ENCODE assay signal across 23 cellular contexts in the genomic region with DNA sequence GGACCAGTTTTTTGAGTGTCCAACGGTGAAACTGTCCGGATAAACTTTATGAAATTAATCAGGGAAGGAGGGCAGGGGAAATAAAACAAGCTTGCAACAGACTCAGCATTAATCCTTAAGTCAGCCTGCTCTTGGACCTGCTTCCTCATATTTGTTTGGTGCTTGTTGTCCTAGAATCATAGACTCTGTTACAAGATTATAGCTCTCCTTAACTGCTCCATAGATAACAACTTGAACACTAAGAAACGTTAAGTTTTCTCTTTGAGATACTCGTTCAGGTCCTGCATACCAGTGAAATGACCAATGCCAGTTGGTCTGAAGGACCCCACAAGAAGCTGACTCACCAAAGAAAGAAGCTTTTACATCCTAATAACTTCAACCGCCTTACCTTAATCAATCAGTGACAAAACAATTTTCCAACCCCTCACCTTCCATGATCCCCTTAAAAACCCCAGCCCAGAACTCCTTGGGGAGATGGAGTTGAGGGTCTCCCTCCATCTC.
"Had no signal": no experiment of that assay in that cellular context is flagged by ENCODE, and none has a peak within 500 bp of the region (broad histone marks: within the 10 kb centered on the region; RNA-seq: fewer than 3 reads in every experiment).

No MANE protein-coding gene starts in this region.

- H3K27ac Mint-ChIP-seq: activated CD4-positive, alpha-beta memory T cell treated with anti-CD3 and anti-CD28 coated beads, Interleukin-2, amount 10 ng/mL, durations not matched to agents 7 days and 5 days; activated CD4-positive, alpha-beta T cell treated with anti-CD3 and anti-CD28 coated beads, Interleukin-2, amount 10 ng/mL, durations not matched to agents 24 days and 14 days; activated naive CD4-positive, alpha-beta T cell treated with anti-CD3 and anti-CD28 coated beads for 36 hours; activated naive CD8-positive, alpha-beta T cell treated with anti-CD3 and anti-CD28 coated beads, Interleukin-2, amount 10 ng/mL, durations not matched to agents 7 days and 5 days; activated T-cell treated with anti-CD3 and anti-CD28 coated beads, Interleukin-2, amount 50 U/mL, for 72 hours; endodermal cell; nephron progenitor cell; stimulated activated naive B cell treated with anti-CD40 and anti-IgM and Interleukin-4, amounts not matched to agents 10 μg/mL and 1 μg/mL and 100 μg/mL, for 72 hours had no signal

- H3K27me3 Mint-ChIP-seq: activated CD4-positive, alpha-beta memory T cell treated with anti-CD3 and anti-CD28 coated beads, Interleukin-2, amount 10 ng/mL, durations not matched to agents 7 days and 5 days; activated CD4-positive, alpha-beta T cell treated with anti-CD3 and anti-CD28 coated beads, Interleukin-2, amount 10 ng/mL, durations not matched to agents 24 days and 14 days; activated naive CD8-positive, alpha-beta T cell treated with anti-CD3 and anti-CD28 coated beads, Interleukin-2, amount 10 ng/mL, durations not matched to agents 7 days and 5 days; stimulated activated naive B cell treated with anti-CD40 and anti-IgM and Interleukin-4, amounts not matched to agents 10 μg/mL and 1 μg/mL and 100 μg/mL, for 72 hours had no signal

- ATAC-seq: activated CD4-positive, CD25-positive, alpha-beta regulatory T cell treated with anti-CD3 and anti-CD28 coated beads, Interleukin-2, amount 50 U/mL, for 24 hours; activated T-cell treated with anti-CD3 and anti-CD28 coated beads, Interleukin-2, amount 50 U/mL, for 72 hours; heart right ventricle; left ventricle myocardium superior; sciatic nerve; SK-N-SH treated with all-trans-retinoic acid at 6 μM for 48 hours; stimulated activated naive B cell treated with anti-CD40 and anti-IgM and Interleukin-4, amounts not matched to agents 10 μg/mL and 1 μg/mL and 100 μg/mL, for 72 hours had no signal

- H2AFZ ChIP-seq: parathyroid adenoma had no signal

- H3K4me1 ChIP-seq: heart right ventricle, parathyroid adenoma had no signal

- H3K27me3 ChIP-seq: esophagus squamous epithelium, heart right ventricle had no signal

- H3K36me3 ChIP-seq: esophagus squamous epithelium, heart right ventricle had no signal

- H3K9ac ChIP-seq: parathyroid adenoma had no signal

- H3K27ac ChIP-seq: esophagus squamous epithelium, heart right ventricle, parathyroid adenoma, VCaP had no signal

- H3K4me1 Mint-ChIP-seq: activated CD4-positive, alpha-beta memory T cell treated with anti-CD3 and anti-CD28 coated beads, Interleukin-2, amount 10 ng/mL, durations not matched to agents 7 days and 5 days; activated CD4-positive, alpha-beta T cell treated with anti-CD3 and anti-CD28 coated beads, Interleukin-2, amount 10 ng/mL, durations not matched to agents 24 days and 14 days; activated naive CD8-positive, alpha-beta T cell treated with anti-CD3 and anti-CD28 coated beads, Interleukin-2, amount 10 ng/mL, durations not matched to agents 7 days and 5 days; endodermal cell; nephron progenitor cell; stimulated activated naive B cell treated with anti-CD40 and anti-IgM and Interleukin-4, amounts not matched to agents 10 μg/mL and 1 μg/mL and 100 μg/mL, for 72 hours had no signal

- H3K9me3 ChIP-seq: esophagus squamous epithelium, heart right ventricle had no signal

- H3K9me3 Mint-ChIP-seq: activated CD4-positive, alpha-beta memory T cell treated with anti-CD3 and anti-CD28 coated beads, Interleukin-2, amount 10 ng/mL, durations not matched to agents 7 days and 5 days; activated CD4-positive, alpha-beta T cell treated with anti-CD3 and anti-CD28 coated beads, Interleukin-2, amount 10 ng/mL, durations not matched to agents 24 days and 14 days; activated naive CD4-positive, alpha-beta T cell treated with anti-CD3 and anti-CD28 coated beads for 36 hours; endodermal cell; nephron progenitor cell had no signal

- H3K4me3 ChIP-seq: esophagus squamous epithelium, heart right ventricle had no signal

- H3K36me3 Mint-ChIP-seq: activated naive CD8-positive, alpha-beta T cell treated with anti-CD3 and anti-CD28 coated beads, Interleukin-2, amount 10 ng/mL, durations not matched to agents 7 days and 5 days; stimulated activated naive B cell treated with anti-CD40 and anti-IgM and Interleukin-4, amounts not matched to agents 10 μg/mL and 1 μg/mL and 100 μg/mL, for 72 hours had no signal

- H3K79me2 ChIP-seq: parathyroid adenoma had no signal

- H3K4me3 Mint-ChIP-seq: activated CD4-positive, alpha-beta memory T cell treated with anti-CD3 and anti-CD28 coated beads, Interleukin-2, amount 10 ng/mL, durations not matched to agents 7 days and 5 days; activated CD4-positive, alpha-beta T cell treated with anti-CD3 and anti-CD28 coated beads, Interleukin-2, amount 10 ng/mL, durations not matched to agents 24 days and 14 days; activated naive CD4-positive, alpha-beta T cell treated with anti-CD3 and anti-CD28 coated beads for 36 hours; activated naive CD8-positive, alpha-beta T cell treated with anti-CD3 and anti-CD28 coated beads, Interleukin-2, amount 10 ng/mL, durations not matched to agents 7 days and 5 days; activated T-cell treated with anti-CD3 and anti-CD28 coated beads, Interleukin-2, amount 50 U/mL, for 72 hours; endodermal cell; nephron progenitor cell; stimulated activated naive B cell treated with anti-CD40 and anti-IgM and Interleukin-4, amounts not matched to agents 10 μg/mL and 1 μg/mL and 100 μg/mL, for 72 hours had no signal

- DNase-seq: activated CD4-positive, alpha-beta memory T cell treated with anti-CD3 and anti-CD28 coated beads, Interleukin-2, amount 10 ng/mL, durations not matched to agents 7 days and 5 days; activated CD4-positive, alpha-beta T cell treated with anti-CD3 and anti-CD28 coated beads, Interleukin-2, amount 10 ng/mL, durations not matched to agents 24 days and 14 days; activated effector memory CD4-positive, alpha-beta T cell treated with Interleukin-2 at 50 U/mL for 16 hours; activated naive CD4-positive, alpha-beta T cell treated with anti-CD3 and anti-CD28 coated beads for 36 hours; activated naive CD8-positive, alpha-beta T cell treated with anti-CD3 and anti-CD28 coated beads, Interleukin-2, amount 10 ng/mL, durations not matched to agents 7 days and 5 days; activated T-cell treated with anti-CD3 and anti-CD28 coated beads, Interleukin-2, amount 50 U/mL, for 72 hours; amygdala; cortex of kidney; endodermal cell; esophagus squamous epithelium; heart right ventricle; left ventricle myocardium superior; nephron progenitor cell; nucleus accumbens; small intestine; stimulated activated CD4-positive, alpha-beta T cell treated with anti-CD3 and anti-CD28 coated beads, Interleukin-2, amount 100 ng/mL, for 24 hours; stimulated activated naive B cell treated with anti-CD40 and anti-IgM and Interleukin-4, amounts not matched to agents 10 μg/mL and 1 μg/mL and 100 μg/mL, for 72 hours; trophoblast cell had no signal
